ENCODE assay signal across 9 cellular contexts in the genomic region with DNA sequence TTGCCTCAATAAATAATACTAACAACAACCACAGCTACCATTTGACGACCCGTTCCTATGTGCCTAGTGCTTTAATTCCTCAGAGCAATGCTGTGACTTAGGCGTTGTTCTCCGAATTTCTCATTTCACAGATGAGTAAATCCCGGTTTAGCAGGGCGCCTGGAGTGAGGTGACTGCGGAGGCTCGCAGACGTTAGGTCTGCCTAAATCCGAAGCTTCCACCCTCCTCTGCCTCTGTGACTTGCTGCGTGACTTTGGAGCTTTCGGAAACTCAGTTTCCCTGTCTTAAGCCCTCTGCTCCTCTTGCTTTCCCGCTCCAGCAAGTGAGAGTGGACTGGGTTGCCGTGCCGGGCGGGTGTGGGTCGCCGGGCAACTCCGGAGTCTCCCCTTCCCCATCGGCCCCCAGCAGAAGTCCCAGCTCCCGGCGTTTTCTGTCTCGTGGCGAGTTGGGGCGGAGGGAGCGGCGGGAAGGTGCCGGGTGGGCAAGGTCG. TPM values are rescaled to one million over a fixed set of nuclear protein-coding genes. Genes with fewer than 3 reads are reported as not detected.
DNase-seq lines count a peak whose midpoint lies in the region; ATAC-seq and TF ChIP-seq lines count a peak whose summit lies in the region.
"Had no signal": no experiment of that assay in that cellular context is flagged by ENCODE, and none has a peak within 500 bp of the region (broad histone marks: within the 10 kb centered on the region; RNA-seq: fewer than 3 reads in every experiment).

No MANE protein-coding gene starts in this region.

- H3K27ac Mint-ChIP-seq in activated CD8-positive, alpha-beta T cell treated with anti-CD3 and anti-CD28 coated beads, Interleukin-2, amount 10 ng/mL, durations not matched to agents 7 days and 5 days: no peak overlapping the region
- no peak overlapping the region for H3K27ac Mint-ChIP-seq in activated CD8-positive, alpha-beta T cell treated with anti-CD3 and anti-CD28 coated beads for 36 hours

- no peak for DNase-seq in activated CD8-positive, alpha-beta T cell treated with anti-CD3 and anti-CD28 coated beads, Interleukin-2, amount 10 ng/mL, durations not matched to agents 7 days and 5 days
- no peak for DNase-seq in activated CD8-positive, alpha-beta T cell treated with anti-CD3 and anti-CD28 coated beads for 36 hours
- DNase-seq in cardiac fibroblast (ENCODE audit: low read depth in 2 of 2): no peak
- peak; percentile 50 to 58 for DNase-seq in thyroid gland
- DNase-seq in pons (ENCODE audit: low spot score): no peak
- no peak for DNase-seq in SHP77 (lab: John Stamatoyannopoulos, UW)

- H3K9me3 ChIP-seq in mesodermal cell (ENCODE audit: control insufficient read depth, low read length): no peaks in the 10 kb centered on the region
- no peaks in the 10 kb centered on the region for H3K9me3 ChIP-seq in thyroid gland

- no peaks in the 10 kb centered on the region for H3K9me3 Mint-ChIP-seq in activated CD8-positive, alpha-beta T cell treated with anti-CD3 and anti-CD28 coated beads, Interleukin-2, amount 10 ng/mL, durations not matched to agents 7 days and 5 days (ENCODE audit: insufficient read depth)
- no peaks in the 10 kb centered on the region for H3K9me3 Mint-ChIP-seq in activated CD8-positive, alpha-beta T cell treated with anti-CD3 and anti-CD28 coated beads for 36 hours

- peaks cover 2% of the 10 kb centered on the region for H3K4me1 ChIP-seq in mesodermal cell (ENCODE audit: control insufficient read depth, insufficient read depth, low read length, poor library complexity, severe bottlenecking)
- H3K4me1 ChIP-seq in thyroid gland: peaks cover 28 to 55% of the 10 kb centered on the region in 2 donors

- POLR2A ChIA-PET in activated CD8-positive, alpha-beta T cell treated with anti-CD3 and anti-CD28 coated beads, Interleukin-2, amount 10 ng/mL, durations not matched to agents 7 days and 5 days (lab: Charles Lee): no interaction called here
- POLR2A ChIA-PET in activated CD8-positive, alpha-beta T cell treated with anti-CD3 and anti-CD28 coated beads for 36 hours (lab: Charles Lee): interaction anchor here (0.8 kb wide), 1 partner anchor 88 kb away, joined by 3 read pairs; no protein-coding TSS in a partner anchor

- peak overlapping the region; percentile 65 for H3K4me3 Mint-ChIP-seq in activated CD8-positive, alpha-beta T cell treated with anti-CD3 and anti-CD28 coated beads, Interleukin-2, amount 10 ng/mL, durations not matched to agents 7 days and 5 days
- H3K4me3 Mint-ChIP-seq in activated CD8-positive, alpha-beta T cell treated with anti-CD3 and anti-CD28 coated beads for 36 hours: no peak overlapping the region

- ATAC-seq in activated CD8-positive, alpha-beta T cell treated with anti-CD3 and anti-CD28 coated beads, Interleukin-2, amount 10 ng/mL, durations not matched to agents 7 days and 5 days: no peak
- no peak for ATAC-seq in activated CD8-positive, alpha-beta T cell treated with anti-CD3 and anti-CD28 coated beads for 36 hours
- no peak for ATAC-seq in GM18511 (IDR thresholded peaks at IDR 0.05; ENCODE audit: unreplicated experiment)

- TF ChIP-seq CTCF in activated CD8-positive, alpha-beta T cell treated with anti-CD3 and anti-CD28 coated beads for 36 hours (IDR thresholded peaks at IDR 0.05): no peak
- no peak for TF ChIP-seq CTCF in cardiac fibroblast (IDR thresholded peaks at IDR 0.05; ENCODE audit: low read depth, low read length)
- no peak for TF ChIP-seq CTCF in thyroid gland (IDR thresholded peaks at IDR 0.05)

- intact Hi-C loops in activated CD8-positive, alpha-beta T cell treated with anti-CD3 and anti-CD28 coated beads for 36 hours (cut with micrococcal nuclease): no loop called here
- intact Hi-C loops in thyroid gland (cut with DNase I): no loop called here

- H3K36me3 Mint-ChIP-seq in activated CD8-positive, alpha-beta T cell treated with anti-CD3 and anti-CD28 coated beads, Interleukin-2, amount 10 ng/mL, durations not matched to agents 7 days and 5 days (ENCODE audit: low read depth): no peaks in the 10 kb centered on the region
- H3K36me3 Mint-ChIP-seq in activated CD8-positive, alpha-beta T cell treated with anti-CD3 and anti-CD28 coated beads for 36 hours (ENCODE audit: low read depth): no peaks in the 10 kb centered on the region

- H3K4me1 Mint-ChIP-seq in activated CD8-positive, alpha-beta T cell treated with anti-CD3 and anti-CD28 coated beads, Interleukin-2, amount 10 ng/mL, durations not matched to agents 7 days and 5 days (ENCODE audit: low read depth): peaks cover 15% of the 10 kb centered on the region
- H3K4me1 Mint-ChIP-seq in activated CD8-positive, alpha-beta T cell treated with anti-CD3 and anti-CD28 coated beads for 36 hours (ENCODE audit: low read depth): peaks cover 17% of the 10 kb centered on the region

- peak in 1 of 2 donors; percentile 62 for TF ChIP-seq POLR2A in thyroid gland (IDR thresholded peaks at IDR 0.05)

- H3K4me3 ChIP-seq in cardiac fibroblast (replicated peaks in 1 of 2; ENCODE audit: low read depth in 2 of 2, low read length in 2 of 2) (peak overlapping the region; percentile 70 to 94), mesodermal cell (ENCODE audit: extremely low read depth, insufficient read depth, low read length, poor library complexity, severe bottlenecking) (peak overlapping the region; percentile 56), thyroid gland (replicated peaks in 1 of 3) (peak overlapping the region; percentile 76 to 96 (median 82))

- H3K27ac ChIP-seq in mesodermal cell (ENCODE audit: low read depth, low read length, severe bottlenecking): no peak overlapping the region
- H3K27ac ChIP-seq in thyroid gland: peak overlapping the region; percentile 97 to 99 (median 99)

- no peaks in the 10 kb centered on the region for H3K27me3 ChIP-seq in thyroid gland

- H3K27me3 Mint-ChIP-seq in activated CD8-positive, alpha-beta T cell treated with anti-CD3 and anti-CD28 coated beads, Interleukin-2, amount 10 ng/mL, durations not matched to agents 7 days and 5 days (ENCODE audit: low read depth): peaks cover 65% of the 10 kb centered on the region
- peaks cover 51% of the 10 kb centered on the region for H3K27me3 Mint-ChIP-seq in activated CD8-positive, alpha-beta T cell treated with anti-CD3 and anti-CD28 coated beads for 36 hours

- CTCF ChIA-PET in activated CD8-positive, alpha-beta T cell treated with anti-CD3 and anti-CD28 coated beads, Interleukin-2, amount 10 ng/mL, durations not matched to agents 7 days and 5 days (lab: Charles Lee): interaction anchor here (1.0 to 5.6 kb wide), 13 partner anchors 9 to 326 kb away, joined by 3 to 33 read pairs (median 5); no protein-coding TSS in a partner anchor
- CTCF ChIA-PET in activated CD8-positive, alpha-beta T cell treated with anti-CD3 and anti-CD28 coated beads for 36 hours (lab: Charles Lee): interaction anchor here (0.8 to 6.2 kb wide), 9 partner anchors 8 to 326 kb away, joined by 3 to 76 read pairs (median 5); no protein-coding TSS in a partner anchor

- H3K36me3 ChIP-seq in mesodermal cell (ENCODE audit: control insufficient read depth, insufficient read depth, low read length) (no peaks in the 10 kb centered on the region), thyroid gland (peaks cover 0 to 28% of the 10 kb centered on the region in 2 donors)

- WGBS in mesodermal cell (ENCODE audit: insufficient coverage in 2 of 2), 2 experiments: 5 to 8% methylated on average over 14 to 22 of the region's 29 CpGs
- WGBS in thyroid gland, 2 donors: 8 to 17% methylated on average over 21 to 23 of the region's 29 CpGs

RNA-seq across cellular contexts. Expression of gene ATOH8, which starts 0.7 kb away (rescaled TPM):
- total RNA-seq in activated CD8-positive, alpha-beta T cell treated with anti-CD3 and anti-CD28 coated beads, Interleukin-2, amount 10 ng/mL, durations not matched to agents 7 days and 5 days: under 1 TPM; 0.11 to 0.13 TPM
- not detected for total RNA-seq in activated CD8-positive, alpha-beta T cell treated with anti-CD3 and anti-CD28 coated beads for 36 hours
- 5.9 TPM for polyA plus RNA-seq in mesodermal cell (2013, experiment 1 of 2)
- polyA plus RNA-seq in mesodermal cell (2013, experiment 2 of 2): 4.1 TPM
- total RNA-seq in thyroid gland: 100 to 1,000 TPM in 2 of 4 donors, 10 to 100 TPM in 2; 82.8 to 260 (median 167) TPM

RNA-seq across cellular contexts. Expression of gene GNLY, which starts 58.9 kb away (rescaled TPM):
- total RNA-seq in activated CD8-positive, alpha-beta T cell treated with anti-CD3 and anti-CD28 coated beads, Interleukin-2, amount 10 ng/mL, durations not matched to agents 7 days and 5 days: 100 to 1,000 TPM; 136 to 143 TPM
- total RNA-seq in activated CD8-positive, alpha-beta T cell treated with anti-CD3 and anti-CD28 coated beads for 36 hours: 10 to 100 TPM; 46.7 to 52.6 TPM
- not detected for polyA plus RNA-seq in mesodermal cell (2013, experiment 1 of 2)
- not detected for polyA plus RNA-seq in mesodermal cell (2013, experiment 2 of 2)
- total RNA-seq in thyroid gland: 1 to 10 TPM in 1 of 4 donors, under 1 TPM in 2, not detected in 1; 0.22 to 3.6 (median 0.63) TPM
- total RNA-seq: dermis microvascular lymphatic vessel endothelial cell had no signal

Comparison
In these comparisons a context has a peak if more than half of its experiments do, and no peak if none do; other contexts are left out.
1. DNase-seq: peak in thyroid gland (2 of 2); none in activated CD8-positive, alpha-beta T cell treated with anti-CD3 and anti-CD28 coated beads, Interleukin-2, amount 10 ng/mL, durations not matched to agents 7 days and 5 days (single experiment), activated CD8-positive, alpha-beta T cell treated with anti-CD3 and anti-CD28 coated beads for 36 hours (single experiment), cardiac fibroblast (0 of 2), pons (single experiment) and SHP77 (0 of 2).
2. RNA of gene ATOH8, which starts 0.7 kb away (total RNA-seq): 82.8 to 260 TPM in thyroid gland; 0.11 to 0.13 TPM in activated CD8-positive, alpha-beta T cell treated with anti-CD3 and anti-CD28 coated beads, Interleukin-2, amount 10 ng/mL, durations not matched to agents 7 days and 5 days and not detected in activated CD8-positive, alpha-beta T cell treated with anti-CD3 and anti-CD28 coated beads for 36 hours; every median in the first group is over 10 times any median in the second.
3. RNA of gene GNLY, which starts 58.9 kb away (total RNA-seq): 136 to 143 TPM in activated CD8-positive, alpha-beta T cell treated with anti-CD3 and anti-CD28 coated beads, Interleukin-2, amount 10 ng/mL, durations not matched to agents 7 days and 5 days and 46.7 to 52.6 TPM in activated CD8-positive, alpha-beta T cell treated with anti-CD3 and anti-CD28 coated beads for 36 hours; 0.22 to 3.6 TPM in thyroid gland; every median in the first group is over 10 times any median in the second.
4. Peak in every context shown above with its lines, with median percentiles within 50 percentile points of each other: H3K4me3 ChIP-seq.